In the genomic region with DNA sequence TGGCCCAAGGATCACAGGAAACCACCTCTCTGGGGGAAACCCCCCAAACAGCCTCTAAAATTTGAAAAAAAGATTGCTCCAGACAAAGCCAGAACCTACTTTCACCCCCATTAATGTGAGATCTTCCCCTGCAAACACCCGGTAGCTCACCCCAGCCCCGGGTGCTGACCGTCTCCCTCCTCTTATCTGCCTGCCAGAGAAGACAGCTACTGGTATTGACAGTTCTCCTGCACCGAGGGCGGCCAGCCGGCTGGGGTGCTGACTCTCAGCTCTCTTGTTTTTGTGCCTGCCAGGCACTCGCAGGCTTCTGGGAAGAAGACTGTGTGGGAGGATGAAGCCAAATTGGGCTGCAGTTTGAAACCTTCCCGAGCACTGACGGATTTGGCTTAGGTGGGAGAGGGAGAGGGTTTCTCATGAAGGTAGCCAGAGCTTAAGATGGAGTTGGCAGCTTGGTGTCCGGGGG, we compare ENCODE assay signal across 10 cellular contexts. TPM values are rescaled to one million over a fixed set of nuclear protein-coding genes. Genes with fewer than 3 reads are reported as not detected.
DNase-seq lines count a peak whose midpoint lies in the region; ATAC-seq lines count a peak whose summit lies in the region.
"Had no signal": no experiment of that assay in that cellular context is flagged by ENCODE, and none has a peak within 500 bp of the region (broad histone marks: within the 10 kb centered on the region; RNA-seq: fewer than 3 reads in every experiment).

No MANE protein-coding gene starts in this region.

- H3K9me3 Mint-ChIP-seq in activated naive CD8-positive, alpha-beta T cell treated with anti-CD3 and anti-CD28 coated beads, Interleukin-2, amount 50 U/mL, for 24 hours = no peaks in the 10 kb centered on the region

- H3K9me3 ChIP-seq in thymus (ENCODE audit: control insufficient read depth) = no peaks in the 10 kb centered on the region
- H3K9me3 ChIP-seq: mucosa of descending colon had no signal

- H3K4me3 ChIP-seq in thymus (ENCODE audit: low read length) = no peak overlapping the region
- H3K4me3 ChIP-seq: mucosa of descending colon had no signal

- no peaks in the 10 kb centered on the region for H3K27me3 ChIP-seq in thymus (ENCODE audit: control insufficient read depth, insufficient read depth)

- WGBS in thymus = 81% methylated on average over 10 of the region's 10 CpGs

- no peak for ATAC-seq in activated naive CD8-positive, alpha-beta T cell treated with anti-CD3 and anti-CD28 coated beads, Interleukin-2, amount 50 U/mL, for 24 hours
- ATAC-seq in left lobe of liver = peak; percentile 76
- ATAC-seq in GM21367 (IDR thresholded peaks at IDR 0.05; ENCODE audit: unreplicated experiment) = no peak
- ATAC-seq in HG03565 (IDR thresholded peaks at IDR 0.05; ENCODE audit: unreplicated experiment) = no peak
- no peak for ATAC-seq in HG03432 (IDR thresholded peaks at IDR 0.05; ENCODE audit: unreplicated experiment)
- ATAC-seq: HCT116, mucosa of descending colon had no signal

- peaks cover 67% of the 10 kb centered on the region for H3K4me1 Mint-ChIP-seq in activated naive CD8-positive, alpha-beta T cell treated with anti-CD3 and anti-CD28 coated beads, Interleukin-2, amount 50 U/mL, for 24 hours

- H3K27ac ChIP-seq in thymus (ENCODE audit: low read depth) = peak overlapping the region; percentile 75

- H3K27ac Mint-ChIP-seq in activated naive CD8-positive, alpha-beta T cell treated with anti-CD3 and anti-CD28 coated beads, Interleukin-2, amount 50 U/mL, for 24 hours = peak overlapping the region; percentile 100

- no peaks in the 10 kb centered on the region for H3K36me3 ChIP-seq in thymus (ENCODE audit: control insufficient read depth, insufficient read depth)

- H3K27me3 Mint-ChIP-seq in activated naive CD8-positive, alpha-beta T cell treated with anti-CD3 and anti-CD28 coated beads, Interleukin-2, amount 50 U/mL, for 24 hours = no peaks in the 10 kb centered on the region

- peaks cover 38% of the 10 kb centered on the region for H3K4me1 ChIP-seq in thymus (ENCODE audit: control insufficient read depth, insufficient read depth, low read length)

- peaks cover 31% of the 10 kb centered on the region for H3K36me3 Mint-ChIP-seq in activated naive CD8-positive, alpha-beta T cell treated with anti-CD3 and anti-CD28 coated beads, Interleukin-2, amount 50 U/mL, for 24 hours (ENCODE audit: low read depth)

- DNase-seq in activated T-cell treated with anti-CD3 and anti-CD28 coated beads for 24 hours (ENCODE audit: low read depth) (peak; percentile 32), activated T-cell treated with anti-CD3 and anti-CD28 coated beads for 4 hours (no peak), left lobe of liver (ENCODE audit: low spot score) (peak; percentile 65)
- no peak for DNase-seq in activated naive CD8-positive, alpha-beta T cell treated with anti-CD3 and anti-CD28 coated beads, Interleukin-2, amount 50 U/mL, for 24 hours

- H3K4me3 Mint-ChIP-seq in activated naive CD8-positive, alpha-beta T cell treated with anti-CD3 and anti-CD28 coated beads, Interleukin-2, amount 50 U/mL, for 24 hours = peak overlapping the region; percentile 88

RNA-seq across cellular contexts. Expression of gene RASSF5, which starts 48.2 kb away (rescaled TPM):
- 13.1 TPM for total RNA-seq in left lobe of liver
- 54.3 TPM for polyA plus RNA-seq in thymus

RNA-seq across cellular contexts. Expression of gene EIF2D, which starts 56.8 kb away (rescaled TPM):
- 19.2 TPM for total RNA-seq in left lobe of liver
- polyA plus RNA-seq in thymus = 43.2 TPM

Comparison
In these comparisons a context has a peak if more than half of its experiments do, and no peak if none do; other contexts are left out.
1. DNase-seq: peak in activated T-cell treated with anti-CD3 and anti-CD28 coated beads for 24 hours (single experiment) and left lobe of liver (single experiment); none in activated T-cell treated with anti-CD3 and anti-CD28 coated beads for 4 hours (single experiment) and activated naive CD8-positive, alpha-beta T cell treated with anti-CD3 and anti-CD28 coated beads, Interleukin-2, amount 50 U/mL, for 24 hours (single experiment).